Comparison of ENCODE assay signal across 8 cellular contexts in genomic region chr7:135160098-135160857, GRCh38. TPM values are rescaled to one million over a fixed set of nuclear protein-coding genes. Genes with fewer than 3 reads are reported as not detected.
A peak's percentile ranks its signal among the peaks of the same experiment; 100 is the strongest.
DNase-seq lines count a peak whose midpoint lies in the region; ATAC-seq lines count a peak whose summit lies in the region.

No MANE protein-coding gene starts in this region.

- H3K27ac ChIP-seq in urinary bladder (ENCODE audit: low read depth) = peak overlapping the region; percentile 68

- peaks cover 44 to 80% of the 10 kb centered on the region in 2 donors for H3K36me3 Mint-ChIP-seq in activated naive CD4-positive, alpha-beta T cell treated with anti-CD3 and anti-CD28 coated beads, Interleukin-2, amount 50 U/mL, for 72 hours

- peaks cover 2% of the 10 kb centered on the region for H3K4me1 ChIP-seq in urinary bladder (ENCODE audit: insufficient read depth)

- H3K9me3 Mint-ChIP-seq in activated naive CD4-positive, alpha-beta T cell treated with anti-CD3 and anti-CD28 coated beads, Interleukin-2, amount 50 U/mL, for 72 hours = peaks cover 26 to 45% of the 10 kb centered on the region in 2 donors

- 60% methylated on average over 5 of the region's 5 CpGs for WGBS in urinary bladder

- H3K4me3 ChIP-seq in urinary bladder (ENCODE audit: low read depth, low read length) = no peak overlapping the region

- ATAC-seq in GM18861 (IDR thresholded peaks at IDR 0.05; ENCODE audit: unreplicated experiment) = peak; percentile 66
- peak; percentile 62 for ATAC-seq in HG03175 (IDR thresholded peaks at IDR 0.05; ENCODE audit: unreplicated experiment)
- ATAC-seq in activated naive CD4-positive, alpha-beta T cell treated with anti-CD3 and anti-CD28 coated beads, Interleukin-2, amount 50 U/mL, for 72 hours = peak in 1 of 2 donors; percentile 23
- no peak for ATAC-seq in HG02970 (IDR thresholded peaks at IDR 0.05; ENCODE audit: low FRiP score, unreplicated experiment)

- H3K36me3 ChIP-seq in urinary bladder (ENCODE audit: insufficient read depth) = no peaks in the 10 kb centered on the region

- peak overlapping the region; percentile 83 to 95 for H3K27ac Mint-ChIP-seq in activated naive CD4-positive, alpha-beta T cell treated with anti-CD3 and anti-CD28 coated beads, Interleukin-2, amount 50 U/mL, for 72 hours

- no peak for DNase-seq in activated naive CD4-positive, alpha-beta T cell treated with anti-CD3 and anti-CD28 coated beads, Interleukin-2, amount 50 U/mL, for 72 hours (ENCODE audit: low spot score in 2 of 2)
- DNase-seq in left kidney (ENCODE audit: low read depth, low spot score) (peak; percentile 28), SKM-1 treated with dmso at 0.1 percent for 144 hours (lab: John Stamatoyannopoulos, UW; ENCODE audit: unreplicated experiment) (no peak), pons (ENCODE audit: low spot score) (no peak)

RNA-seq across cellular contexts. Expression of gene CYREN, which starts 10.2 kb away (rescaled TPM):
- total RNA-seq in activated naive CD4-positive, alpha-beta T cell treated with anti-CD3 and anti-CD28 coated beads, Interleukin-2, amount 50 U/mL, for 72 hours = 10 to 100 TPM; 27.2 to 28.2 TPM
- 22.0 TPM for total RNA-seq in urinary bladder
- 33.5 TPM for polyA plus RNA-seq in urinary bladder

RNA-seq across cellular contexts. Expression of gene TMEM140, which starts 12.4 kb away (rescaled TPM):
- total RNA-seq in activated naive CD4-positive, alpha-beta T cell treated with anti-CD3 and anti-CD28 coated beads, Interleukin-2, amount 50 U/mL, for 72 hours = 10 to 100 TPM in 1 of 2 donors, 1 to 10 TPM in 1; 8.3 to 13.6 TPM
- 9.2 TPM for total RNA-seq in urinary bladder
- polyA plus RNA-seq in urinary bladder = 18.1 TPM

RNA-seq across cellular contexts. Expression of gene WDR91, which starts 51.0 kb away (rescaled TPM):
- 10 to 100 TPM in 1 of 2 donors, 1 to 10 TPM in 1; 9.9 to 13.7 TPM for total RNA-seq in activated naive CD4-positive, alpha-beta T cell treated with anti-CD3 and anti-CD28 coated beads, Interleukin-2, amount 50 U/mL, for 72 hours
- 11.4 TPM for total RNA-seq in urinary bladder
- 14.1 TPM for polyA plus RNA-seq in urinary bladder
